In the genomic region with DNA sequence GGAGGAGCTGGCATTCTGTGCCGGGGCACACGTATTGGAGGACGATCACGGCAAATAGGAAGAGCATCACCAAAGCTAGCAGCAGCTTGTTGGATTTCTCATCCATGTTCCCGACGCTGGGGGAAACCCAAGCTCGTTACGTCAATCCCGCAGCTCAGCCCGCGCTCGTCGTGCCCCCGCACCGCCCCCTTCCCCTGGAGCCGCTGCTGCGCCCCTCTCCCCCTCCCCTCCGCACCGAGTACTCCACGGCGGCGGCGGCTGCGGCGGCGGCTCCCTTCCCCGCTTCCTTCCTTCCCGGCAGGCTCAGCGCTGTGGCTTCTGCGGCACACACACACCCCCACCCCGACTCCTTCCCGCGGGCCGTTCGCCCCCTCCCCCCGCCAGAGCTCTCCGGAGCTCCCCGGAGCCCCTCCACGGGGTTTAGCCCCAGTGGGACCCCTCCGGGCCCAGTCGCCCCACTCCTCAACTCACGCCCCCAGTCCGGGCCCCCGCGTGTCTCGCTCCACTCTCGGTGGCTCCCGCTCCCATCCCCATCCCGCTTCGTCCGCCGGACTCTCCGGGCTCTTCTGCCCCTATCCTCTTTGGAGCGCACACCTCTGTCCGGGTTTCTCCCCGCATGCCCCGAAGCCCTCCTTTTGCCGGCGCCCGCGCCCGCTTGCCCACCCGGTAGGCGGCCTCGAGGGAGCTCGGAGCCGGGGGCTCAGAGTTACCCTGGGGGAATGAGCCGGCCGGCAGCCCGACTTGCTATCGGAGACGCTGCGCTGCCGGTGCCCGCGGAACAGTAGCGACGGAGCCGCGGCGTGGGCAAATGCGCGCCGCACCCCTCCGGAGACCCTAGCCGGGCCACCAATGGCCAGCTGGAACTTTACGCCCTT, we compare ENCODE assay signal across 8 cellular contexts. TPM values are rescaled to one million over a fixed set of nuclear protein-coding genes. Genes with fewer than 3 reads are reported as not detected.
DNase-seq lines count a peak whose midpoint lies in the region; ATAC-seq and TF ChIP-seq lines count a peak whose summit lies in the region.

No MANE protein-coding gene starts in this region.

- peak overlapping the region; percentile 12 to 15 for H3K4me3 ChIP-seq in body of pancreas

- H3K9me3 Mint-ChIP-seq in activated naive CD4-positive, alpha-beta T cell treated with anti-CD3 and anti-CD28 coated beads for 36 hours = no peaks in the 10 kb centered on the region
- peaks cover 5% of the 10 kb centered on the region for H3K9me3 Mint-ChIP-seq in type B pancreatic cell

- intact Hi-C loops in activated naive CD4-positive, alpha-beta T cell treated with anti-CD3 and anti-CD28 coated beads for 36 hours (cut with micrococcal nuclease) = loop anchor here (5.0 to 10.0 kb wide), 4 partner anchors 183 to 1125 kb away; no protein-coding TSS in a partner anchor
- intact Hi-C loops in body of pancreas (cut with DNase I) = no loop called here

- 3 to 7% methylated on average over 13 to 33 of the region's 87 CpGs for WGBS in body of pancreas, 2 donors

- CTCF ChIA-PET in activated naive CD4-positive, alpha-beta T cell treated with anti-CD3 and anti-CD28 coated beads for 36 hours (lab: Charles Lee) = interaction anchor here (0.6 to 0.9 kb wide), 3 partner anchors 9 to 571 kb away, joined by 3 to 5 read pairs (median 3); no protein-coding TSS in a partner anchor

- peak overlapping the region; percentile 77 for H3K4me3 Mint-ChIP-seq in activated naive CD4-positive, alpha-beta T cell treated with anti-CD3 and anti-CD28 coated beads for 36 hours
- peak overlapping the region; percentile 93 for H3K4me3 Mint-ChIP-seq in type B pancreatic cell

- no peak overlapping the region for H3K27ac ChIP-seq in body of pancreas

- no peaks in the 10 kb centered on the region for H3K36me3 Mint-ChIP-seq in activated naive CD4-positive, alpha-beta T cell treated with anti-CD3 and anti-CD28 coated beads for 36 hours (ENCODE audit: low read depth)
- H3K36me3 Mint-ChIP-seq in type B pancreatic cell = peaks cover 10% of the 10 kb centered on the region

- H3K4me1 ChIP-seq in body of pancreas = peaks cover 30% of the 10 kb centered on the region

- no peak overlapping the region for H3K27ac Mint-ChIP-seq in activated naive CD4-positive, alpha-beta T cell treated with anti-CD3 and anti-CD28 coated beads for 36 hours
- H3K27ac Mint-ChIP-seq in type B pancreatic cell = peak overlapping the region; percentile 90

- ATAC-seq in body of pancreas (peak; percentile 49), GM18502 (IDR thresholded peaks at IDR 0.05; ENCODE audit: poor library complexity, unreplicated experiment) (no peak), HG03378 (IDR thresholded peaks at IDR 0.05; ENCODE audit: unreplicated experiment) (no peak), GM18870 (IDR thresholded peaks at IDR 0.05; ENCODE audit: unreplicated experiment) (no peak)

- no peaks in the 10 kb centered on the region for H3K9me3 ChIP-seq in body of pancreas

- peaks cover 31% of the 10 kb centered on the region for H3K27me3 Mint-ChIP-seq in activated naive CD4-positive, alpha-beta T cell treated with anti-CD3 and anti-CD28 coated beads for 36 hours (ENCODE audit: low read depth)
- peaks cover 31% of the 10 kb centered on the region for H3K27me3 Mint-ChIP-seq in type B pancreatic cell

- peaks cover 2% of the 10 kb centered on the region for H3K4me1 Mint-ChIP-seq in activated naive CD4-positive, alpha-beta T cell treated with anti-CD3 and anti-CD28 coated beads for 36 hours (ENCODE audit: low read depth)
- H3K4me1 Mint-ChIP-seq in type B pancreatic cell (ENCODE audit: unreplicated experiment) = peaks cover 42% of the 10 kb centered on the region

- DNase-seq in activated naive CD4-positive, alpha-beta T cell treated with anti-CD3 and anti-CD28 coated beads for 36 hours = peak; percentile 38
- DNase-seq in activated naive CD4-positive, alpha-beta T cell (lab: John Stamatoyannopoulos, UW) = no peak
- DNase-seq in body of pancreas (peak in 3 of 4 donors; percentile 14 to 47 (median 26)), left kidney (ENCODE audit: low read depth, low spot score) (peak; percentile 75), type B pancreatic cell (ENCODE audit: extremely low spot score, unreplicated experiment) (peak; percentile 84)

- no peak for TF ChIP-seq POLR2A in body of pancreas (IDR thresholded peaks at IDR 0.05)

- no peaks in the 10 kb centered on the region for H3K27me3 ChIP-seq in body of pancreas

- TF ChIP-seq CTCF in body of pancreas (IDR thresholded peaks at IDR 0.05) = no peak
- no peak for TF ChIP-seq CTCF in type B pancreatic cell (conservative IDR thresholded peaks at IDR 0.05)

- no peaks in the 10 kb centered on the region for H3K36me3 ChIP-seq in body of pancreas (replicated peaks in 1 of 2; ENCODE audit: insufficient read depth in 1 of 2, low read depth in 2 of 2)

RNA-seq across cellular contexts. Expression of a gene that starts 1.0 kb away (rescaled TPM):
- 1 to 10 TPM in 1 of 2 experiments, under 1 TPM in 1; 0.98 to 1.3 TPM for total RNA-seq in activated naive CD4-positive, alpha-beta T cell treated with anti-CD3 and anti-CD28 coated beads for 36 hours
- total RNA-seq in body of pancreas (1 to 10 TPM; 2.6 to 5.3 TPM), type B pancreatic cell (ENCODE audit: low replicate concordance) (35.8 and 46.4 TPM in 2 replicates)

Comparison
In these comparisons a context has a peak if more than half of its experiments do, and no peak if none do; other contexts are left out.
1. DNase-seq: peak in activated naive CD4-positive, alpha-beta T cell treated with anti-CD3 and anti-CD28 coated beads for 36 hours (single experiment), body of pancreas (3 of 4), left kidney (single experiment) and type B pancreatic cell (single experiment); none in activated naive CD4-positive, alpha-beta T cell (0 of 4).